ENCODE assay signal across 1 cellular context in genomic region chr17:29617125-29617480, GRCh38.
TF ChIP-seq lines count a peak whose summit lies in the region.

No MANE protein-coding gene starts in this region.

TF ChIP-seq in GM23338, 12 proteins besides CTCF, POLR2A, EP300 and RAD21 (continued from another document):
- TF ChIP-seq ZNF462 (CRISPR knock-in tag; IDR thresholded peaks at IDR 0.05) (no peak), ZNF114 (CRISPR knock-in tag; IDR thresholded peaks at IDR 0.05) (no peak), CREB1 (CRISPR knock-in tag; IDR thresholded peaks at IDR 0.05; ENCODE audit: low read depth) (peak; percentile 38; the same call in 1 of the 2 replicates), STAT1 (IDR thresholded peaks at IDR 0.05; ENCODE audit: unreplicated experiment) (no peak), EZH2phosphoT487 (IDR thresholded peaks at IDR 0.05; ENCODE audit: unreplicated experiment) (no peak)
